In the genomic region with DNA sequence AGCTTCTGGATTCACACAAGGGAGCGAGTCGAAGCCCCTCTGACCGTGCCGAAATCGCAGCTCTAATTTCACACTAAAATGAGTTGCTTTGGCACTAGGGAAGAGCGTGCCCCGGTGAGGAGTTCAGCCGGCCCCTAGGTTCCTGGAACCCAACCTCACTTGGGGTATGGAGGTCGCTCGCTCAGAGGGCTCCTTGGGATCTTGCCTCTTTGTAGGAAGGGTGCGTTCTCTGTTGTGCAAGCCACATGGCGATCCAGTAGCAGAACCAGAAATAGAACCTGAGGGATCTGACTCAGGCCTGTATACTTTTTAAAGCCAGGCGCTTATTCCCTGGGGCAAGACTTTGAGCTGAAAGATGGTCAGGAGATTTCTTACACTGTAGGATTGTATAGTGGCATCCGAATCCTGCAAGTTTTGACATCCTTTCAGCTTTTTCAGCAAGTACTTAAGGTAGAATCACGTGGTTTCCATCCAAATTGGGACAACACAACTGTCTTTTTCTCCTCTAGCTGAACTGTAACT, we compare ENCODE assay signal across 8 cellular contexts. TPM values are rescaled to one million over a fixed set of nuclear protein-coding genes. Genes with fewer than 3 reads are reported as not detected.
DNase-seq lines count a peak whose midpoint lies in the region; ATAC-seq, FAIRE-seq and TF ChIP-seq lines count a peak whose summit lies in the region.

No MANE protein-coding gene starts in this region.

- H3K9me3 ChIP-seq in adrenal gland (replicated peaks in 1 of 3) (no peaks in the 10 kb centered on the region), kidney (ENCODE audit: control insufficient read depth in 1 of 2, low read length in 2 of 2) (no peaks in the 10 kb centered on the region), testis (no peaks in the 10 kb centered on the region)

- H3K4me1 ChIP-seq in adrenal gland (replicated peaks in 1 of 2) (peaks cover 19 to 27% of the 10 kb centered on the region in 2 donors), kidney (ENCODE audit: control insufficient read depth in 1 of 2, insufficient read depth in 1 of 2, low read depth in 1 of 2, low read length in 2 of 2) (peaks cover 2 to 10% of the 10 kb centered on the region in 2 donors), testis (peaks cover 9% of the 10 kb centered on the region)

- H3K36me3 ChIP-seq in adrenal gland (replicated peaks in 1 of 2) (no peaks in the 10 kb centered on the region), kidney (ENCODE audit: control insufficient read depth in 1 of 2, insufficient read depth in 2 of 2, low read length in 2 of 2) (no peaks in the 10 kb centered on the region), testis (ENCODE audit: low read depth, missing control alignments) (no peaks in the 10 kb centered on the region)

- WGBS in adrenal gland, 4 donors = 42 to 51% (median 42%) methylated on average over 15 of the region's 15 CpGs
- 40 to 42% methylated on average over 13 to 15 of the region's 15 CpGs for WGBS in testis, 2 donors

- TF ChIP-seq POLR2A in adrenal gland (IDR thresholded peaks at IDR 0.05) = no peak
- TF ChIP-seq POLR2A in testis (IDR thresholded peaks at IDR 0.05) = no peak
- no peak for TF ChIP-seq POLR2A in GM12892 (IDR thresholded peaks at IDR 0.05; ENCODE audit: low read depth, low read length)

- no peaks in the 10 kb centered on the region for H3K27me3 ChIP-seq in adrenal gland
- H3K27me3 ChIP-seq in testis = no peaks in the 10 kb centered on the region

- no peak for DNase-seq in activated T-cell treated with anti-CD3 and anti-CD28 coated beads, Interleukin-2, amount 50 U/mL, for 4 hours
- DNase-seq in activated T-cell treated with anti-CD3 and anti-CD28 coated beads for 4 hours (no peak), adrenal gland (peak in 4 of 7 donors; percentile 18 to 55 (median 26)), kidney (peak; percentile 71), testis (peak; percentile 27), GM12892 (ENCODE audit: insufficient read length) (no peak), DMS 273 (lab: John Stamatoyannopoulos, UW; ENCODE audit: unreplicated experiment) (no peak), A172 (ENCODE audit: low spot score) (no peak)

- peaks cover 29% of the 10 kb centered on the region for H3K4me1 Mint-ChIP-seq in activated T-cell treated with anti-CD3 and anti-CD28 coated beads, Interleukin-2, amount 50 U/mL, for 4 hours (ENCODE audit: low read depth)

- H3K9ac ChIP-seq in kidney (ENCODE audit: low read length in 2 of 2) = peak overlapping the region; percentile 52 to 57

- intact Hi-C loops in adrenal gland (cut with DNase I) (loop anchor here in 1 of 2 donors (10.0 kb wide), 1 partner anchor 59 kb away; no protein-coding TSS in a partner anchor), kidney (cut with DNase I) (no loop called here), testis (cut with DNase I; ENCODE audit: low total_unique reads) (no loop called here)

- H3K36me3 Mint-ChIP-seq in activated T-cell treated with anti-CD3 and anti-CD28 coated beads, Interleukin-2, amount 50 U/mL, for 4 hours (ENCODE audit: insufficient read depth) = no peaks in the 10 kb centered on the region

- FAIRE-seq in kidney (lab: Jason Lieb, UNC) (no peak), GM12892 (lab: Jason Lieb, UNC) (no peak)

- peak overlapping the region in 2 of 4 donors; percentile 89 to 97 for H3K4me3 ChIP-seq in adrenal gland
- peak overlapping the region; percentile 62 to 75 for H3K4me3 ChIP-seq in kidney (ENCODE audit: low read length in 2 of 2)
- peak overlapping the region; percentile 84 to 94 for H3K4me3 ChIP-seq in testis

- peak overlapping the region; percentile 90 for H3K4me3 Mint-ChIP-seq in activated T-cell treated with anti-CD3 and anti-CD28 coated beads, Interleukin-2, amount 50 U/mL, for 4 hours

- ATAC-seq in activated T-cell treated with anti-CD3 and anti-CD28 coated beads, Interleukin-2, amount 50 U/mL, for 4 hours = no peak

- H3K27ac ChIP-seq in adrenal gland (peak overlapping the region in 4 of 5 donors; percentile 79 to 95 (median 90)), kidney (ENCODE audit: low read depth in 2 of 2, low read length in 2 of 2) (peak overlapping the region; percentile 20 to 51), testis (peak overlapping the region; percentile 63 to 95)

- no peaks in the 10 kb centered on the region for H3K9me3 Mint-ChIP-seq in activated T-cell treated with anti-CD3 and anti-CD28 coated beads, Interleukin-2, amount 50 U/mL, for 4 hours

- TF ChIP-seq CTCF in adrenal gland (IDR thresholded peaks at IDR 0.05) (no peak), kidney (IDR thresholded peaks at IDR 0.05; ENCODE audit: borderline replicate concordance, extremely low read depth, insufficient read depth) (no peak), testis (IDR thresholded peaks at IDR 0.05) (no peak)

- H3K27me3 Mint-ChIP-seq in activated T-cell treated with anti-CD3 and anti-CD28 coated beads, Interleukin-2, amount 50 U/mL, for 4 hours (ENCODE audit: low read depth) = peaks cover 2% of the 10 kb centered on the region

RNA-seq across cellular contexts. Expression of a gene that starts 0.9 kb away (rescaled TPM):
- total RNA-seq in activated T-cell treated with anti-CD3 and anti-CD28 coated beads, Interleukin-2, amount 50 U/mL, for 4 hours = 1 to 10 TPM; 5.9 to 8.3 (median 7.2) TPM
- total RNA-seq in adrenal gland (10 to 100 TPM; 15.8 to 39.6 (median 25.4) TPM), kidney (66.7 TPM), testis (10 to 100 TPM; 59.2 to 61.5 TPM)
- polyA plus RNA-seq in adrenal gland (1 to 10 TPM; 3.7 to 7.3 (median 5.0) TPM), kidney (ENCODE audit: insufficient read depth, low read depth, low replicate concordance) (5.9 TPM), testis (ENCODE audit: insufficient read depth, low read depth, low replicate concordance) (26.9 TPM)
- polyA plus RNA-seq in GM12892 (2012; ENCODE audit: missing spikeins) = 4.8 TPM
- 7.4 and 11.8 TPM in 2 replicates for total RNA-seq in A172 (2014; rRNA removed; shearing (Covaris generic))

Comparison
In these comparisons a context has a peak if more than half of its experiments do, and no peak if none do; other contexts are left out.
1. DNase-seq: peak in adrenal gland (4 of 7), kidney (single experiment) and testis (single experiment); none in activated T-cell treated with anti-CD3 and anti-CD28 coated beads, Interleukin-2, amount 50 U/mL, for 4 hours (single experiment), activated T-cell treated with anti-CD3 and anti-CD28 coated beads for 4 hours (single experiment), GM12892 (single experiment), DMS 273 (single experiment) and A172 (single experiment).
2. H3K27ac ChIP-seq: peak in every context shown above with its lines; median percentile 90 in adrenal gland; 79 in testis; 36 in kidney.